In genomic region chr5:177425801-177426565, GRCh38 we compare ENCODE assay signal across 8 cellular contexts. TPM values are rescaled to one million over a fixed set of nuclear protein-coding genes. Genes with fewer than 3 reads are reported as not detected.
DNase-seq lines count a peak whose midpoint lies in the region; ATAC-seq and TF ChIP-seq lines count a peak whose summit lies in the region.

No MANE protein-coding gene starts in this region.

- peak overlapping the region; percentile 94 for H3K27ac Mint-ChIP-seq in activated naive CD8-positive, alpha-beta T cell treated with anti-CD3 and anti-CD28 coated beads for 36 hours

- peak; percentile 66 for TF ChIP-seq POLR2A in GM10847 (IDR thresholded peaks at IDR 0.05; ENCODE audit: extremely low read depth, insufficient read length)

- H3K9me3 Mint-ChIP-seq in activated naive CD8-positive, alpha-beta T cell treated with anti-CD3 and anti-CD28 coated beads for 36 hours, result peaks cover 2% of the 10 kb centered on the region

- H3K4me1 Mint-ChIP-seq in activated naive CD8-positive, alpha-beta T cell treated with anti-CD3 and anti-CD28 coated beads for 36 hours, result peaks cover 37% of the 10 kb centered on the region

- peak; percentile 79 for ATAC-seq in HG02642 (IDR thresholded peaks at IDR 0.05; ENCODE audit: poor library complexity, unreplicated experiment)

- H3K36me3 Mint-ChIP-seq in activated naive CD8-positive, alpha-beta T cell treated with anti-CD3 and anti-CD28 coated beads for 36 hours, result peaks cover 27% of the 10 kb centered on the region

- peak overlapping the region; percentile 87 for H3K4me3 Mint-ChIP-seq in activated naive CD8-positive, alpha-beta T cell treated with anti-CD3 and anti-CD28 coated beads for 36 hours

- peaks cover 3% of the 10 kb centered on the region for H3K27me3 Mint-ChIP-seq in activated naive CD8-positive, alpha-beta T cell treated with anti-CD3 and anti-CD28 coated beads for 36 hours

- H3K27ac ChIP-seq in temporal lobe (ENCODE audit: low read depth, low read length), result peak overlapping the region; percentile 79

- DNase-seq in NCI-H1105 (lab: John Stamatoyannopoulos, UW) (peak; percentile 98), SKM-1 (lab: John Stamatoyannopoulos, UW; ENCODE audit: unreplicated experiment) (peak; percentile 99), glomerular visceral epithelial cell (ENCODE audit: extremely low spot score) (peak; percentile 100), occipital lobe (lab: John Stamatoyannopoulos, UW) (peak; percentile 99)
- peak; percentile 98 for DNase-seq in activated naive CD8-positive, alpha-beta T cell treated with anti-CD3 and anti-CD28 coated beads for 36 hours

RNA-seq across cellular contexts. Expression of gene GRK6, which starts 0.5 kb away (rescaled TPM):
- total RNA-seq in activated naive CD8-positive, alpha-beta T cell treated with anti-CD3 and anti-CD28 coated beads for 36 hours, result 100 to 1,000 TPM; 113 to 115 TPM
- total RNA-seq in occipital lobe (14.0 TPM), temporal lobe (16.0 TPM)

RNA-seq across cellular contexts. Expression of gene F12, which starts 16.6 kb away (rescaled TPM):
- total RNA-seq in activated naive CD8-positive, alpha-beta T cell treated with anti-CD3 and anti-CD28 coated beads for 36 hours, result 1 to 10 TPM; 5.6 TPM
- total RNA-seq in occipital lobe (3.9 TPM), temporal lobe (2.7 TPM)

RNA-seq across cellular contexts. Expression of gene PRR7, which starts 20.6 kb away (rescaled TPM):
- total RNA-seq in activated naive CD8-positive, alpha-beta T cell treated with anti-CD3 and anti-CD28 coated beads for 36 hours, result 10 to 100 TPM; 21.5 to 21.8 TPM
- total RNA-seq in occipital lobe, result 11.7 TPM
- total RNA-seq in temporal lobe, result 8.9 TPM

RNA-seq across cellular contexts. Expression of gene PFN3, which starts 25.5 kb away (rescaled TPM):
- total RNA-seq in activated naive CD8-positive, alpha-beta T cell treated with anti-CD3 and anti-CD28 coated beads for 36 hours, result not detected
- total RNA-seq in occipital lobe, result not detected
- total RNA-seq in temporal lobe, result 0.74 TPM

RNA-seq across cellular contexts. Expression of gene SLC34A1, which starts 41.7 kb away (rescaled TPM):
- not detected for total RNA-seq in activated naive CD8-positive, alpha-beta T cell treated with anti-CD3 and anti-CD28 coated beads for 36 hours
- total RNA-seq in occipital lobe (not detected), temporal lobe (not detected)

Comparison
In these comparisons a context has a peak if more than half of its experiments do, and no peak if none do; other contexts are left out.
1. Peak in every context shown above with its lines: DNase-seq, ATAC-seq and H3K27ac ChIP-seq.